Comparison of ENCODE assay signal across 1 cellular context in genomic region chr6:41940759-41941279, GRCh38.
TF ChIP-seq lines count a peak whose summit lies in the region.

No MANE protein-coding gene starts in this region.

TF ChIP-seq in HepG2, 621 proteins besides CTCF, POLR2A, EP300 and RAD21 (continued from another document):
- TF ChIP-seq AFF4 (CRISPR knock-in tag; IDR thresholded peaks at IDR 0.05) (no peak), IRX3 (CRISPR knock-in tag; IDR thresholded peaks at IDR 0.05; ENCODE audit: borderline replicate concordance, low read depth) (no peak), POGK (CRISPR knock-in tag; conservative IDR thresholded peaks at IDR 0.05) (0 out of 2 replicates have a peak, but pooled peaks have one; percentile 48)
